In the genomic region with DNA sequence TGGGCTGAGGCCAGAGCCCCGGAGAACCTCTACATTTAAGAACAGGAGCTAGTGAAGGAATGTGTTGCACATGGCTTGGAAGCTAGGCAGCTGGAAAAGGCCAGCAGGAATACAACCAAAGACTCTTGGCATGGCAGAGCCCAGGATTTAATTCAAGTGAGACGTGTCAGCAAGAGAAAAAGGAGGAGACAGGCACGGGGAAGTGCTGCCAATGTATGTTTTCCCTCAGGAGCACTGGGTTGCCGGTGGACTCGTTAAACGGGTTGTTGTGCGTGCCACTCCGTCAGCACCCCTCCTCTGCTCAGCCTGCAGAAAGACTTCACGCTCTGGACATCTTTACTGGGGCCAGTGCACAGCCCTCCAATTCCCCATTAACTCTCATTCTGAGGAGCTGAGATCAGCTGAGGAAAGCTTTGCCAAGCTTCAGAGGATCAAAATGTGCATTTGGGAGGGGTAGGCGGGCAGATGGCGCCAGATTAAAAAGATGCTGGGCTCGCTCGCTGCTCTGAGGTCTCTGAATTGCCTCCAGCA, we compare ENCODE assay signal across 10 cellular contexts.
DNase-seq lines count a peak whose midpoint lies in the region; ATAC-seq, FAIRE-seq and TF ChIP-seq lines count a peak whose summit lies in the region.
"Had no signal": no experiment of that assay in that cellular context is flagged by ENCODE, and none has a peak within 500 bp of the region (broad histone marks: within the 10 kb centered on the region; RNA-seq: fewer than 3 reads in every experiment).

No MANE protein-coding gene starts in this region.

- BruUV-seq in mammary epithelial cell (replicated peaks; lab: Mats Ljungman, UMichigan) = no TSS peak

- TF ChIP-seq CTCF in D721Med (IDR thresholded peaks at IDR 0.05; ENCODE audit: insufficient read depth, missing control alignments) (peak; percentile 8), mammary epithelial cell (conservative IDR thresholded peaks at IDR 0.05 in 1 of 2, IDR thresholded peaks at IDR 0.05 in 1 of 2; ENCODE audit: extremely low read depth in 1 of 2, insufficient read depth in 1 of 2, low read depth in 1 of 2, low read length in 2 of 2) (no peak), Peyer's patch (IDR thresholded peaks at IDR 0.05) (no peak)

- no peaks in the 10 kb centered on the region for H3K4me1 Mint-ChIP-seq in stimulated activated effector memory CD8-positive, alpha-beta T cell treated with anti-CD3 and anti-CD28 coated beads, Interleukin-12 subunit alpha, Interleukin-12 subunit beta, amount 100 ng/mL, for 72 hours

- H3K9me3 ChIP-seq in mammary epithelial cell (replicated peaks; ENCODE audit: insufficient read depth, low read length) = no peaks in the 10 kb centered on the region
- no peaks in the 10 kb centered on the region for H3K9me3 ChIP-seq in Peyer's patch

- H4K20me1 ChIP-seq in mammary epithelial cell (ENCODE audit: insufficient read depth, low read length) = no peaks in the 10 kb centered on the region

- H3K79me2 ChIP-seq in mammary epithelial cell (ENCODE audit: insufficient read depth, low read length) = no peaks in the 10 kb centered on the region

- WGBS in mammary epithelial cell (ENCODE audit: low coverage, missing lambda C conversion rate) = 38% methylated on average over 12 of the region's 13 CpGs

- no peak overlapping the region for H3K4me3 Mint-ChIP-seq in stimulated activated effector memory CD8-positive, alpha-beta T cell treated with anti-CD3 and anti-CD28 coated beads, Interleukin-12 subunit alpha, Interleukin-12 subunit beta, amount 100 ng/mL, for 72 hours
- H3K4me3 Mint-ChIP-seq: CD4-positive, alpha-beta T cell had no signal

- H3K27me3 ChIP-seq in mammary epithelial cell (ENCODE audit: insufficient read depth, low read length) = no peaks in the 10 kb centered on the region
- H3K27me3 ChIP-seq in Peyer's patch = no peaks in the 10 kb centered on the region

- intact Hi-C loops in mammary epithelial cell (cut with micrococcal nuclease) = no loop called here
- intact Hi-C loops in left colon (cut with DNase I, micrococcal nuclease) = no loop called here

- H3K36me3 ChIP-seq in mammary epithelial cell (ENCODE audit: insufficient read depth, low read length) (no peaks in the 10 kb centered on the region), Peyer's patch (no peaks in the 10 kb centered on the region)

- CTCF ChIA-PET in mammary epithelial cell (lab: Charles Lee; ENCODE audit: low non-redundant PET) = no interaction called here

- no peak overlapping the region for H3K4me2 ChIP-seq in mammary epithelial cell (ENCODE audit: insufficient read depth, low read depth, low read length)

- H2AFZ ChIP-seq in mammary epithelial cell (ENCODE audit: low read depth, low read length) = peak overlapping the region; percentile 57

- no peak overlapping the region for H3K27ac Mint-ChIP-seq in stimulated activated effector memory CD8-positive, alpha-beta T cell treated with anti-CD3 and anti-CD28 coated beads, Interleukin-12 subunit alpha, Interleukin-12 subunit beta, amount 100 ng/mL, for 72 hours
- H3K27ac Mint-ChIP-seq: CD4-positive, alpha-beta T cell had no signal

- in situ Hi-C loops in mammary epithelial cell (cut with MboI; ENCODE audit: low sequenced_read_pairs in 2 of 2) = loop anchor here in 1 of 2 donors (25.0 kb wide), 1 partner anchor 241 kb away; no protein-coding TSS in a partner anchor

- no peaks in the 10 kb centered on the region for H3K9me3 Mint-ChIP-seq in stimulated activated effector memory CD8-positive, alpha-beta T cell treated with anti-CD3 and anti-CD28 coated beads, Interleukin-12 subunit alpha, Interleukin-12 subunit beta, amount 100 ng/mL, for 72 hours
- H3K9me3 Mint-ChIP-seq: CD4-positive, alpha-beta T cell had no signal

- DNase-seq in D721Med (ENCODE audit: insufficient read length, low spot score) = peak; percentile 28
- no peak for DNase-seq in mammary epithelial cell
- DNase-seq in left colon = peak; percentile 53 to 83
- peak; percentile 67 for DNase-seq in skeletal muscle cell (ENCODE audit: low read depth)
- DNase-seq in Peyer's patch = no peak
- no peak for DNase-seq in stimulated activated effector memory CD8-positive, alpha-beta T cell treated with anti-CD3 and anti-CD28 coated beads, Interleukin-12 subunit alpha, Interleukin-12 subunit beta, amount 100 ng/mL, for 72 hours (ENCODE audit: low spot score in 2 of 2)
- DNase-seq: CD4-positive, alpha-beta T cell; dermis blood vessel endothelial cell had no signal

- dilution Hi-C loops in mammary epithelial cell (cut with HindIII; ENCODE audit: low sequenced_read_pairs) = no loop called here

- H3K4me1 ChIP-seq in mammary epithelial cell (ENCODE audit: insufficient read depth, low read length) = peaks cover 8% of the 10 kb centered on the region
- peaks cover 0 to 10% (median 0%) of the 10 kb centered on the region in 4 donors for H3K4me1 ChIP-seq in Peyer's patch

- no peak overlapping the region for H3K9ac ChIP-seq in mammary epithelial cell (ENCODE audit: insufficient read depth, low read length)

- ATAC-seq in left colon (peak; percentile 77), GM21619 (IDR thresholded peaks at IDR 0.05; ENCODE audit: unreplicated experiment) (no peak), HG03108 (IDR thresholded peaks at IDR 0.05; ENCODE audit: unreplicated experiment) (no peak)
- no peak for ATAC-seq in stimulated activated effector memory CD8-positive, alpha-beta T cell treated with anti-CD3 and anti-CD28 coated beads, Interleukin-12 subunit alpha, Interleukin-12 subunit beta, amount 100 ng/mL, for 72 hours

- H3K4me3 ChIP-seq in mammary epithelial cell (replicated peaks in 1 of 3; ENCODE audit: insufficient read depth in 1 of 3, low read depth in 2 of 3, low read length in 3 of 3) (no peak overlapping the region), skeletal muscle cell (ENCODE audit: low read depth, low read length) (no peak overlapping the region), Peyer's patch (peak overlapping the region in 1 of 4 donors; percentile 6)

- no peaks in the 10 kb centered on the region for H3K36me3 Mint-ChIP-seq in stimulated activated effector memory CD8-positive, alpha-beta T cell treated with anti-CD3 and anti-CD28 coated beads, Interleukin-12 subunit alpha, Interleukin-12 subunit beta, amount 100 ng/mL, for 72 hours

- H3K27ac ChIP-seq in mammary epithelial cell (ENCODE audit: insufficient read depth, low read depth, low read length) (no peak overlapping the region), Peyer's patch (peak overlapping the region in 2 of 4 donors; percentile 23 to 70)

- no peak for TF ChIP-seq POLR2A in Peyer's patch (IDR thresholded peaks at IDR 0.05)

- FAIRE-seq in D721Med (lab: Jason Lieb, UNC) = peak; percentile 41

Comparison
In these comparisons a context has a peak if more than half of its experiments do, and no peak if none do; other contexts are left out.
1. DNase-seq: peak in D721Med (single experiment), left colon (2 of 2) and skeletal muscle cell (single experiment); none in mammary epithelial cell (single experiment), Peyer's patch (0 of 3) and stimulated activated effector memory CD8-positive, alpha-beta T cell treated with anti-CD3 and anti-CD28 coated beads, Interleukin-12 subunit alpha, Interleukin-12 subunit beta, amount 100 ng/mL, for 72 hours (0 of 2).